In the genomic region with DNA sequence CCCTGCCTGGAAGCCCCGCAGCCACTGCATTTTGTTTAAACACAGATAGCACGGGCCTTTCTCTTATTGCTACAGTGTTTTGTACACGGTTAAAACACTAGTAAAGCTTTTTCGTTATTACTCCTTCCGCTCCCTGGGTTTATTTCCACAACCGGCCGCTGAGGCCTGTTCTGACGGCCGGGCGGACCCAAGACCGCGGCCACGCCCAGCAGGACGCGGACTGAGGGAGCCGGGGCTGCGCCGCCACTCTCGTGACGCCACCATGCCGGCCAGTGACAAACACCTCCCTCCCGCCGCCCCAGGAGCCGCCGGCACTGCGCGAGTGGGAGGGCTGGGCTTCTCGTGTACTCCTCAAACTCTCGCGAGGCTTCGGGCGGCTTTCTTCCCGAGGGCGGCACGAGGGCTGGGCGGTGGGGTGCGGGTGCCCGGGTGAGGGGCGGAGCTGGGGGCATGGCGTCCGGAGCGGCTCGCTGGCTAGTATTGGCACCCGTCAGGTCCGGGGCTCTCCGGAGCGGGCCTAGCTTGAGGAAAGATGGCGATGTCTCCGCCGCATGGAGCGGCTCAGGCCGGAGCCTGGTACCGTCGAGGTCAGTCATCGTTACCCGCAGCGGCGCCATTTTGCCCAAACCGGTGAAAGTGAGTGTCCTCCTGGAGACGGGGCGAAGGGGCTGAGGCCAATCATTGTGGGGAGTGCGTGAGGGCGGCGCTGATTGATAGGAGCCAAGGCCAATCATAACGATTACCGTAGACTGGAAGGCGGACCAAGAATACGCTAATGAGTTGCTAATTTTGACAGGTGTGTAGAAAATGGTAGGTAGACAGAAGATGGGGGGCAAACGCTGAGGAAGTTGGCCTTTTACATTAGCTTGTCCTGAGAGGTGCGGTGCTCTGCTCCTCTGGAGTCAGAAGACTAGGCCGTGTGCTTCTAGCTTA, we compare ENCODE assay signal across 8 cellular contexts.
DNase-seq lines count a peak whose midpoint lies in the region; ATAC-seq and FAIRE-seq lines count a peak whose summit lies in the region.

A gene with protein sequence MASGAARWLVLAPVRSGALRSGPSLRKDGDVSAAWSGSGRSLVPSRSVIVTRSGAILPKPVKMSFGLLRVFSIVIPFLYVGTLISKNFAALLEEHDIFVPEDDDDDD (plus strand): TSS at position 382 of the 933 bp plus-strand sequence. CDS start 69 bp downstream, at position 451.

- peak; percentile 100 for DNase-seq in COLO829 (ENCODE audit: low spot score)
- peak; percentile 98 for DNase-seq in HTR-8/SVneo (ENCODE audit: insufficient read length, low spot score)
- peak; percentile 97 for DNase-seq in NOMO-1 treated with dmso at 0.1 percent for 144 hours (lab: John Stamatoyannopoulos, UW; ENCODE audit: unreplicated experiment)
- DNase-seq in activated CD8-positive, alpha-beta memory T cell treated with anti-CD3 and anti-CD28 coated beads for 48 hours (ENCODE audit: low read depth in 2 of 3, low spot score in 2 of 3) = peak; percentile 92 to 96 (median 95)
- DNase-seq in effector memory CD8-positive, alpha-beta T cell = peak; percentile 96 to 98 (median 97)
- DNase-seq in memory B cell (ENCODE audit: low spot score in 2 of 2) = peak; percentile 98
- peak; percentile 96 for DNase-seq in stimulated activated CD8-positive, alpha-beta memory T cell treated with anti-CD3 and anti-CD28 coated beads, Interleukin-12 subunit alpha, Interleukin-12 subunit beta, amount 100 ng/mL, for 24 hours (ENCODE audit: extremely low read depth)

- H3K27me3 Mint-ChIP-seq in effector memory CD8-positive, alpha-beta T cell = no peaks in the 10 kb centered on the region
- no peaks in the 10 kb centered on the region for H3K27me3 Mint-ChIP-seq in memory B cell

- no peaks in the 10 kb centered on the region for H3K9me3 Mint-ChIP-seq in effector memory CD8-positive, alpha-beta T cell
- no peaks in the 10 kb centered on the region for H3K9me3 Mint-ChIP-seq in memory B cell

- H3K4me1 Mint-ChIP-seq in effector memory CD8-positive, alpha-beta T cell (ENCODE audit: low read depth in 2 of 2) = peaks cover 18 to 30% of the 10 kb centered on the region in 2 donors
- peaks cover 17% of the 10 kb centered on the region for H3K4me1 Mint-ChIP-seq in memory B cell

- H3K4me3 Mint-ChIP-seq in effector memory CD8-positive, alpha-beta T cell = peak within 1 kb of the TSS; percentile 97 to 98
- peak within 1 kb of the TSS; percentile 92 for H3K4me3 Mint-ChIP-seq in memory B cell

- peaks cover 35% of the 10 kb centered on the region for H3K36me3 Mint-ChIP-seq in effector memory CD8-positive, alpha-beta T cell (ENCODE audit: insufficient read depth)
- H3K36me3 Mint-ChIP-seq in memory B cell = peaks cover 9% of the 10 kb centered on the region

- ATAC-seq in GM21367 (IDR thresholded peaks at IDR 0.05; ENCODE audit: unreplicated experiment) (peak; percentile 66), memory B cell (ENCODE audit: low read depth) (peak; percentile 84)
- ATAC-seq in effector memory CD8-positive, alpha-beta T cell (replicated peaks) = peak; percentile 88

- peak within 1 kb of the TSS; percentile 99 for H3K27ac Mint-ChIP-seq in effector memory CD8-positive, alpha-beta T cell
- peak within 1 kb of the TSS; percentile 94 for H3K27ac Mint-ChIP-seq in memory B cell

- peak; percentile 93 for FAIRE-seq in HTR-8/SVneo (lab: Jason Lieb, UNC)

Comparison
In these comparisons a context has a peak if more than half of its experiments do, and no peak if none do; other contexts are left out.
1. Peak in every context shown above with its lines: DNase-seq and ATAC-seq.